In genomic region chr9:15157371-15157770, GRCh38 we compare ENCODE assay signal across 19 cellular contexts.
DNase-seq lines count a peak whose midpoint lies in the region; ATAC-seq, FAIRE-seq and TF ChIP-seq lines count a peak whose summit lies in the region.
"Had no signal": no experiment of that assay in that cellular context is flagged by ENCODE, and none has a peak within 500 bp of the region (broad histone marks: within the 10 kb centered on the region; RNA-seq: fewer than 3 reads in every experiment).

No MANE protein-coding gene starts in this region.

- H3F3A ChIP-seq in PC-3 (ENCODE audit: low read length, unreplicated experiment): no peaks in the 10 kb centered on the region

- intact Hi-C loops in PC-3 (cut with micrococcal nuclease): no loop called here

- H3K9ac ChIP-seq in PC-3 (ENCODE audit: low read length): no peak overlapping the region

- BruUV-seq in PC-3 (replicated peaks; lab: Mats Ljungman, UMichigan): no TSS peak

- TF ChIP-seq CTCF in PC-3 (conservative IDR thresholded peaks at IDR 0.05; ENCODE audit: low read depth, low read length) (no peak), coronary artery (IDR thresholded peaks at IDR 0.05) (no peak), osteoblast (IDR thresholded peaks at IDR 0.05; ENCODE audit: extremely low read depth, low read depth, low read length) (no peak)

- H3K4me2 ChIP-seq in PC-3 (ENCODE audit: low read length) (no peak overlapping the region), osteoblast (ENCODE audit: insufficient read depth, low read length) (peak overlapping the region; percentile 52)

- no peaks in the 10 kb centered on the region for H3K27me3 ChIP-seq in PC-3 (ENCODE audit: low read length)
- H3K27me3 ChIP-seq in osteoblast (ENCODE audit: insufficient read depth, low read length): no peaks in the 10 kb centered on the region
- H3K27me3 ChIP-seq: stomach, upper lobe of right lung had no signal

- H3K9me2 ChIP-seq in PC-3 (replicated peaks; ENCODE audit: low read length): no peaks in the 10 kb centered on the region

- POLR2A ChIA-PET in PC-3 (lab: Charles Lee; ENCODE audit: unreplicated experiment): no interaction called here

- H3K4me3 ChIP-seq in PC-3 (ENCODE audit: low read length) (no peak overlapping the region), coronary artery (no peak overlapping the region), osteoblast (ENCODE audit: insufficient read depth, low read length) (no peak overlapping the region)
- H3K4me3 ChIP-seq: stomach, upper lobe of right lung had no signal

- ATAC-seq in PC-3: no peak
- no peak for ATAC-seq in GM21825 (IDR thresholded peaks at IDR 0.05; ENCODE audit: unreplicated experiment)
- no peak for ATAC-seq in GM18907 (IDR thresholded peaks at IDR 0.05; ENCODE audit: unreplicated experiment)
- ATAC-seq in GM18520 (IDR thresholded peaks at IDR 0.05; ENCODE audit: unreplicated experiment): no peak
- ATAC-seq: T-cell, upper lobe of right lung had no signal

- no peak overlapping the region for H3K27ac ChIP-seq in PC-3 (ENCODE audit: low read length)
- H3K27ac ChIP-seq in coronary artery: peak overlapping the region; percentile 80 to 83
- peak overlapping the region; percentile 83 for H3K27ac ChIP-seq in osteoblast (ENCODE audit: low read depth, low read length)
- H3K27ac ChIP-seq: upper lobe of right lung had no signal

- CTCF ChIA-PET in PC-3 (lab: Charles Lee): no interaction called here

- H3K36me3 ChIP-seq in PC-3 (ENCODE audit: low read depth, low read length) (no peaks in the 10 kb centered on the region), osteoblast (ENCODE audit: insufficient read depth, low read length) (no peaks in the 10 kb centered on the region)
- H3K36me3 ChIP-seq: stomach, upper lobe of right lung had no signal

- TF ChIP-seq POLR2A in H54 (IDR thresholded peaks at IDR 0.05; ENCODE audit: low read depth, low read length): no peak

- H3K79me2 ChIP-seq in PC-3 (ENCODE audit: low read length) (no peaks in the 10 kb centered on the region), osteoblast (ENCODE audit: insufficient read depth, low read length) (no peaks in the 10 kb centered on the region)

- peaks cover 8% of the 10 kb centered on the region for H3K4me1 ChIP-seq in PC-3 (ENCODE audit: insufficient read depth, low read length)
- peaks cover 49% of the 10 kb centered on the region for H3K4me1 ChIP-seq in osteoblast (ENCODE audit: insufficient read depth, low read length)

- FAIRE-seq in H54 (lab: Jason Lieb, UNC): peak; percentile 71

- DNase-seq in H54 (ENCODE audit: insufficient read length, low spot score) (no peak), PC-3 (peak; percentile 32), coronary artery (ENCODE audit: low spot score) (peak; percentile 80), osteoblast (ENCODE audit: insufficient read length, low spot score, missing footprints) (no peak)
- DNase-seq: activated CD4-positive, alpha-beta T cell treated with anti-CD3 and anti-CD28 coated beads, Interleukin-2, amount 50 U/mL, for 1 hour; activated CD8-positive, alpha-beta memory T cell treated with anti-CD3 and anti-CD28 coated beads, Interleukin-2, amount 50 U/mL, for 48 hours; activated naive CD8-positive, alpha-beta T cell treated with anti-CD3 and anti-CD28 coated beads, Interleukin-2, amount 10 ng/mL, durations not matched to agents 7 days and 5 days; erythroblast; Kasumi-1; NCI-H2171; NCI-H524 treated with DMSO at 0.1 percent for 48 hours; SHP77; stimulated activated CD4-positive, alpha-beta T cell treated with anti-CD3 and anti-CD28 coated beads, Interleukin-4, amount 100 ng/mL, for 4 hours; stomach; T-cell; upper lobe of right lung had no signal

- no peaks in the 10 kb centered on the region for H3K9me3 ChIP-seq in PC-3 (ENCODE audit: low read length)
- no peaks in the 10 kb centered on the region for H3K9me3 ChIP-seq in osteoblast (ENCODE audit: low read depth, low read length)
- H3K9me3 ChIP-seq: stomach, upper lobe of right lung had no signal

- H4K20me1 ChIP-seq in PC-3 (ENCODE audit: low read length): no peaks in the 10 kb centered on the region
- H4K20me1 ChIP-seq in osteoblast (ENCODE audit: insufficient read depth, low read length): no peaks in the 10 kb centered on the region

- H2AFZ ChIP-seq in PC-3 (ENCODE audit: low read length): no peak overlapping the region
- no peak overlapping the region for H2AFZ ChIP-seq in osteoblast (ENCODE audit: low read length)

Comparison
In these comparisons a context has a peak if more than half of its experiments do, and no peak if none do; other contexts are left out.
1. DNase-seq: peak in PC-3 (single experiment) and coronary artery (single experiment); none in H54 (single experiment) and osteoblast (single experiment).